ENCODE assay signal across 13 cellular contexts in the genomic region with DNA sequence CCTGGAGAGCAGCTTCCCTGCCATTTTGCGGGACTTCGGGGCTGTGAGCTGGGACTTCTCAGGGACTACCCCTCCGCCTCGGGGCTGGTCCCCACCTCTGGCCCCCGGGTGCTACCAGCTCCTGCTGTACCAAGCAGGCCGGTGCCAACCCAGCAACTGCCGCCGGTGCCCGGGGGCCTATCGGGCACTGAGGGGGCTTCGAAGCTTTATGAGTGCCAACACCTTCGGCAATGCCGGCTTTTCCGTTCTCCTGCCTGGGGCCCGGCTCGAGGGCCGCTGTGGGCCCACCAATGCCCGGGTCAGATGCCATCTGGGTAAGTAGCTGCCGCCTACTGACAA. TPM values are rescaled to one million over a fixed set of nuclear protein-coding genes. Genes with fewer than 3 reads are reported as not detected.
DNase-seq lines count a peak whose midpoint lies in the region; ATAC-seq, FAIRE-seq and TF ChIP-seq lines count a peak whose summit lies in the region.
"Had no signal": no experiment of that assay in that cellular context is flagged by ENCODE, and none has a peak within 500 bp of the region (broad histone marks: within the 10 kb centered on the region; RNA-seq: fewer than 3 reads in every experiment).

No MANE protein-coding gene starts in this region.

- no peak overlapping the region for H2AFZ ChIP-seq in hepatocyte

- CTCF ChIA-PET in T-cell (lab: Charles Lee) = interaction anchor here in 1 of 2 donors (0.6 kb wide), 1 partner anchor 69 kb away, joined by 6 read pairs; no protein-coding TSS in a partner anchor

- no peak for TF ChIP-seq POLR2A in stomach (IDR thresholded peaks at IDR 0.05)

- intact Hi-C loops in stomach (cut with DNase I; ENCODE audit: low total_unique reads) (no loop called here), left cardiac atrium (cut with DNase I) (no loop called here)

- no peaks in the 10 kb centered on the region for H3K9me3 Mint-ChIP-seq in activated T-cell treated with anti-CD3 and anti-CD28 coated beads, Interleukin-2, amount 50 U/mL, for 24 hours
- no peaks in the 10 kb centered on the region for H3K9me3 Mint-ChIP-seq in T-cell

- peaks cover 7% of the 10 kb centered on the region for H3K36me3 Mint-ChIP-seq in activated T-cell treated with anti-CD3 and anti-CD28 coated beads, Interleukin-2, amount 50 U/mL, for 24 hours (ENCODE audit: low read depth)
- H3K36me3 Mint-ChIP-seq in T-cell = peaks cover 3% of the 10 kb centered on the region

- TF ChIP-seq CTCF in hepatocyte (IDR thresholded peaks at IDR 0.05; ENCODE audit: poor library complexity) (no peak), stomach (IDR thresholded peaks at IDR 0.05) (no peak)

- WGBS in hepatocyte (ENCODE audit: low lambda C conversion rate, missing lambda C conversion rate) = 93% methylated on average over 15 of the region's 19 CpGs
- WGBS in stomach, 5 donors = 49 to 88% (median 59%) methylated on average over 9 to 19 of the region's 19 CpGs
- WGBS in small intestine, 3 donors = 81 to 91% (median 91%) methylated on average over 16 to 19 of the region's 19 CpGs

- POLR2A ChIA-PET in T-cell (lab: Charles Lee) = no interaction called here

- H3K4me3 Mint-ChIP-seq in activated T-cell treated with anti-CD3 and anti-CD28 coated beads, Interleukin-2, amount 50 U/mL, for 24 hours = peak overlapping the region; percentile 26
- H3K4me3 Mint-ChIP-seq in T-cell = peak overlapping the region; percentile 10 to 51 (median 28)

- no peak overlapping the region for H3K27ac Mint-ChIP-seq in activated T-cell treated with anti-CD3 and anti-CD28 coated beads, Interleukin-2, amount 50 U/mL, for 24 hours
- H3K27ac Mint-ChIP-seq in T-cell = no peak overlapping the region

- FAIRE-seq in small intestine (lab: Jason Lieb, UNC) = no peak
- FAIRE-seq: G401.6 had no signal

- no peaks in the 10 kb centered on the region for H3K27me3 ChIP-seq in hepatocyte
- H3K27me3 ChIP-seq in stomach = peaks cover 0 to 48% (median 24%) of the 10 kb centered on the region in 3 donors
- H3K27me3 ChIP-seq in small intestine (ENCODE audit: control insufficient read depth in 2 of 2, insufficient read depth in 2 of 2, low read length in 2 of 2) = peaks cover 0 to 9% of the 10 kb centered on the region in 2 donors
- H3K27me3 ChIP-seq: colonic mucosa had no signal

- peaks cover 22% of the 10 kb centered on the region for H3K27me3 Mint-ChIP-seq in activated T-cell treated with anti-CD3 and anti-CD28 coated beads, Interleukin-2, amount 50 U/mL, for 24 hours
- H3K27me3 Mint-ChIP-seq in T-cell = peaks cover 22 to 26% of the 10 kb centered on the region in 2 donors

- no peak for DNase-seq in activated T-cell treated with anti-CD3 and anti-CD28 coated beads, Interleukin-2, amount 50 U/mL, for 24 hours
- DNase-seq in activated T-cell treated with anti-CD3 and anti-CD28 coated beads, Interleukin-2, amount 50 U/mL, for 48 hours = no peak
- no peak for DNase-seq in T-cell
- no peak for DNase-seq in hepatocyte (ENCODE audit: low spot score)
- no peak for DNase-seq in stomach
- no peak for DNase-seq in left cardiac atrium
- DNase-seq in small intestine = no peak
- no peak for DNase-seq in NCI-H510A (lab: John Stamatoyannopoulos, UW)
- DNase-seq: colonic mucosa, NCI-H1092, NCI-H526 had no signal

- H3K4me1 ChIP-seq in hepatocyte (ENCODE audit: insufficient read depth) (peaks cover 3% of the 10 kb centered on the region), stomach (peaks cover 4 to 38% (median 34%) of the 10 kb centered on the region in 4 donors), small intestine (ENCODE audit: control insufficient read depth in 2 of 2, insufficient read depth in 1 of 2, low read depth in 1 of 2, low read length in 1 of 2) (no peaks in the 10 kb centered on the region)

- no peaks in the 10 kb centered on the region for H3K36me3 ChIP-seq in hepatocyte (replicated peaks; ENCODE audit: insufficient read depth, low read depth)
- peaks cover 0 to 11% (median 7%) of the 10 kb centered on the region in 4 donors for H3K36me3 ChIP-seq in stomach
- H3K36me3 ChIP-seq in small intestine (ENCODE audit: control insufficient read depth in 2 of 2, insufficient read depth in 2 of 2, low read length in 2 of 2) = no peaks in the 10 kb centered on the region
- H3K36me3 ChIP-seq: colonic mucosa had no signal

- peaks cover 17% of the 10 kb centered on the region for H3K4me1 Mint-ChIP-seq in activated T-cell treated with anti-CD3 and anti-CD28 coated beads, Interleukin-2, amount 50 U/mL, for 24 hours (ENCODE audit: low read depth)
- peaks cover 6 to 15% (median 12%) of the 10 kb centered on the region in 3 donors for H3K4me1 Mint-ChIP-seq in T-cell

- no peaks in the 10 kb centered on the region for H4K20me1 ChIP-seq in hepatocyte (ENCODE audit: insufficient read depth, poor library complexity, severe bottlenecking)

- TF ChIP-seq EP300 in stomach (IDR thresholded peaks at IDR 0.05) = no peak

- H3K9me3 ChIP-seq in hepatocyte (ENCODE audit: low read depth) (no peaks in the 10 kb centered on the region), stomach (no peaks in the 10 kb centered on the region), small intestine (ENCODE audit: control insufficient read depth, low read depth) (no peaks in the 10 kb centered on the region)
- H3K9me3 ChIP-seq: colonic mucosa had no signal

- H3K4me3 ChIP-seq in hepatocyte (no peak overlapping the region), stomach (peak overlapping the region; percentile 52 to 68 (median 60)), small intestine (ENCODE audit: low read depth in 1 of 2, low read length in 2 of 2) (no peak overlapping the region)
- H3K4me3 ChIP-seq: colonic mucosa, lung had no signal

- peak overlapping the region; percentile 98 for H3K4me2 ChIP-seq in hepatocyte

- H3K9me2 ChIP-seq in hepatocyte (replicated peaks; ENCODE audit: insufficient read depth) = no peaks in the 10 kb centered on the region

- peak overlapping the region; percentile 96 for H3K27ac ChIP-seq in hepatocyte
- H3K27ac ChIP-seq in stomach = peak overlapping the region; percentile 81 to 93 (median 89)
- H3K27ac ChIP-seq in small intestine (ENCODE audit: low read depth in 1 of 2, low read length in 1 of 2) = no peak overlapping the region
- H3K27ac ChIP-seq: colonic mucosa had no signal

- peaks cover 5% of the 10 kb centered on the region for H3K79me2 ChIP-seq in hepatocyte

- ATAC-seq in T-cell (replicated peaks in 1 of 4) = no peak
- no peak for ATAC-seq in left cardiac atrium

RNA-seq across cellular contexts. Expression of gene ASPHD1, which starts 1.3 kb away (rescaled TPM):
- total RNA-seq in T-cell = not detected
- total RNA-seq in hepatocyte = 12.6 and 18.6 TPM in 2 replicates
- polyA plus RNA-seq in hepatocyte = 35.5 and 40.0 TPM in 2 replicates
- 10 to 100 TPM in 1 of 5 donors, 1 to 10 TPM in 2, not detected in 2; 4.5 to 11.0 (median 8.4) TPM for total RNA-seq in stomach
- 10 to 100 TPM; 11.6 to 29.8 (median 15.7) TPM for polyA plus RNA-seq in stomach
- total RNA-seq in left cardiac atrium = 1 to 10 TPM in 1 of 2 donors, under 1 TPM in 1; 0.59 to 1.0 TPM
- 10 to 100 TPM in 1 of 3 donors, 1 to 10 TPM in 1, under 1 TPM in 1; 0.67 to 11.5 (median 1.1) TPM for polyA plus RNA-seq in small intestine

RNA-seq across cellular contexts. Expression of gene SEZ6L2, which starts 2.2 kb away (rescaled TPM):
- under 1 TPM in 3 of 5 donors, not detected in 2; 0.16 to 0.82 (median 0.47) TPM for total RNA-seq in T-cell
- total RNA-seq in hepatocyte = 18.0 and 36.1 TPM in 2 replicates
- 39.9 and 45.8 TPM in 2 replicates for polyA plus RNA-seq in hepatocyte
- total RNA-seq in stomach = 10 to 100 TPM in 2 of 5 donors, 1 to 10 TPM in 2, not detected in 1; 6.2 to 31.4 (median 12.0) TPM
- 1 to 10 TPM; 1.5 to 7.7 (median 7.6) TPM for polyA plus RNA-seq in stomach
- total RNA-seq in left cardiac atrium = 1 to 10 TPM in 1 of 2 donors, under 1 TPM in 1; 0.82 to 1.8 TPM
- polyA plus RNA-seq in small intestine = 10 to 100 TPM in 1 of 3 donors, under 1 TPM in 2; 0.67 to 16.8 (median 0.81) TPM

RNA-seq across cellular contexts. Expression of gene KCTD13, which starts 24.4 kb away (rescaled TPM):
- total RNA-seq in T-cell (10 to 100 TPM; 48.4 to 87.3 (median 79.1) TPM), hepatocyte (5.3 and 14.3 TPM in 2 replicates), stomach (100 to 1,000 TPM in 1 of 5 donors, 10 to 100 TPM in 4; 15.4 to 182 (median 35.3) TPM), left cardiac atrium (10 to 100 TPM in 1 of 2 donors, 1 to 10 TPM in 1; 7.6 to 10.1 TPM)
- polyA plus RNA-seq in hepatocyte (18.8 and 23.5 TPM in 2 replicates), stomach (10 to 100 TPM in 1 of 3 donors, 1 to 10 TPM in 2; 6.3 to 14.3 (median 7.4) TPM), small intestine (10 to 100 TPM; 10.8 to 17.4 (median 14.3) TPM)

RNA-seq across cellular contexts. Expression of gene CDIPT, which starts 38.5 kb away (rescaled TPM):
- total RNA-seq in T-cell = 10 to 100 TPM; 37.1 to 87.0 (median 79.7) TPM
- 94.1 and 97.1 TPM in 2 replicates for total RNA-seq in hepatocyte
- 143 and 147 TPM in 2 replicates for polyA plus RNA-seq in hepatocyte
- 10 to 100 TPM in 4 of 5 donors, 1 to 10 TPM in 1; 2.3 to 91.5 (median 54.5) TPM for total RNA-seq in stomach
- polyA plus RNA-seq in stomach = 10 to 100 TPM; 51.6 to 72.6 (median 53.9) TPM
- 10 to 100 TPM; 88.8 to 90.8 TPM for total RNA-seq in left cardiac atrium
- polyA plus RNA-seq in small intestine = 10 to 100 TPM; 51.9 to 76.9 (median 55.1) TPM

Comparison
In these comparisons a context has a peak if more than half of its experiments do, and no peak if none do; other contexts are left out.
1. H3K27ac ChIP-seq: peak in hepatocyte (single experiment) and stomach (5 of 5); none in small intestine (0 of 2).
2. H3K4me3 ChIP-seq: peak in stomach (4 of 4); none in hepatocyte (single experiment) and small intestine (0 of 2).